ENCODE assay signal across 10 cellular contexts in the genomic region with DNA sequence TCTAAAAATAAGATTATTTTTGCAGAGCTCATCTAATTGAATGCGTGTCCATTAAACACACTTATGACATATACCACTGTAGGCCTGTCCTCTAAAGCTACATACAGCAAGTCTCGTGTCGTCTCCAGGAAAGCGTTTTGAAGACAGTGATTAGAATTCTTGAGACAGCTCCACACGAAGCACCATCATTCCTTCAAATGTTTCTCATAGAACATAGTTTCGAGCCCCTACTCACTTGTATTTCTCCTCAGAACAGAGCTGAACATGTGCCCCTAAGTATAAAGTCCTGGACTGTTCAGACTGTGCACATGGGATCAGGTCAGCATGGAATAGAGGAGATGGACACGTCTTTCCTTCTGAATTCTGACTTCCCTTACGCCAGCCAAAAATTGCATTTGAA.
"Had no signal": no experiment of that assay in that cellular context is flagged by ENCODE, and none has a peak within 500 bp of the region (broad histone marks: within the 10 kb centered on the region; RNA-seq: fewer than 3 reads in every experiment).

No MANE protein-coding gene starts in this region.

- DNase-seq: GOT3, H7, H9, HCEC 1CT, HFFc6 had no signal

- H3K9me3 ChIP-seq: HAP-1 had no signal

- H3K27ac ChIP-seq: GM23248 had no signal

- H3K4me3 ChIP-seq: GM23248, GM23338, HAP-1 had no signal

- H3K9me3 Mint-ChIP-seq: GM23338, H9, HFFc6 had no signal

- H3K36me3 ChIP-seq: HAP-1 had no signal

- H3K27ac Mint-ChIP-seq: GM23338, HFFc6 had no signal

- H3K4me3 Mint-ChIP-seq: GM23338, H9, HFFc6 had no signal

- H3K9ac ChIP-seq: GM23248 had no signal

- H3K4me1 ChIP-seq: HAP-1 had no signal

- FAIRE-seq: H54 had no signal

- H2AFZ ChIP-seq: GM23248, GM23338 had no signal

- ATAC-seq: GM23338, HCT116 had no signal
